ENCODE assay signal across 1 cellular context in the genomic region with DNA sequence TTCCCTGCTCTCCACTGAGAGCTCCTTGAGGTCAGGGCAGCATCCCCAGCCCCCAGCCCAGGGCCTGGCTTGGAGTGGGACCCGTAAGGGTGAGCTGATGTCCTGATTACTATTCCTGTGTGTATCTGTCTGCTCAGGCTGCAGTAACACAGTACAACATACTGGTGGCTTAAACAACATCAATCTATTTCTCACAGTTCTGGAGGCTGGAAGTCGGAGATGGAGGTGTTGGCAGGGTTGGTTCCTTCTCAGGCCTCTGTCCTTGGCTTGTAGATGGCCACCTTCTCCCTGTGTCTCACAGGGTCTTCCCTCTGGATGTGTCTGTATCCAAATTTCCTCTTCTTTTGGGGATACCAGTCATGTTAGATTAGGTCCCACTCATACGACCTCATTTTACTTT.
TF ChIP-seq lines count a peak whose summit lies in the region.

No MANE protein-coding gene starts in this region.

TF ChIP-seq in GM23338, 12 proteins besides CTCF, POLR2A, EP300 and RAD21 (continued from another document):
- no peak for TF ChIP-seq EZH2phosphoT487 (IDR thresholded peaks at IDR 0.05; ENCODE audit: unreplicated experiment)
TF ChIP-seq in GM23338: peak in this region for 0.
